Comparison of ENCODE assay signal across 23 cellular contexts in genomic region chr13:108618233-108618632, GRCh38. TPM values are rescaled to one million over a fixed set of nuclear protein-coding genes. Genes with fewer than 3 reads are reported as not detected.
DNase-seq lines count a peak whose midpoint lies in the region; FAIRE-seq and TF ChIP-seq lines count a peak whose summit lies in the region.
"Had no signal": no experiment of that assay in that cellular context is flagged by ENCODE, and none has a peak within 500 bp of the region (broad histone marks: within the 10 kb centered on the region; RNA-seq: fewer than 3 reads in every experiment).

No MANE protein-coding gene starts in this region.

- TF ChIP-seq CTCF in H1 (IDR thresholded peaks at IDR 0.05; ENCODE audit: control extremely low read depth in 1 of 3, insufficient read depth in 1 of 3, low read depth in 1 of 3, low read length in 3 of 3): no peak

- H3K4me3 ChIP-seq in H1 (ENCODE audit: extremely low read depth in 1 of 4, insufficient read depth in 2 of 4, low read depth in 3 of 4, low read length in 4 of 4) (no peak overlapping the region), neuronal stem cell (ENCODE audit: low read length in 2 of 2) (no peak overlapping the region)
- H3K4me3 ChIP-seq: A549, BLaER1, GM12878 had no signal

- H3K27me3 ChIP-seq in H1 (replicated peaks in 1 of 4; ENCODE audit: control insufficient read depth in 3 of 4, extremely low read depth in 1 of 4, insufficient read depth in 3 of 4, low read length in 3 of 4): peaks cover 0 to 2% (median 0%) of the 10 kb centered on the region in 4 experiments; a peak in 1 of 7 replicates
- H3K27me3 ChIP-seq in neuronal stem cell (ENCODE audit: control insufficient read depth in 3 of 3, insufficient read depth in 3 of 3, low read depth in 1 of 3, low read length in 3 of 3): no peaks in the 10 kb centered on the region
- H3K27me3 ChIP-seq: BLaER1 had no signal

- WGBS in H1 (ENCODE audit: extremely low coverage in 1 of 2, insufficient coverage in 1 of 2, insufficient read length in 1 of 2, insufficient replicate concordance in 2 of 2, low coverage in 1 of 2, low lambda C conversion rate in 2 of 2, missing lambda C conversion rate in 1 of 2), 2 experiments: 79% methylated on average over 1 of the region's 1 CpG; no CpG with 5 or more reads in 1 of the 2 experiments
- WGBS in neuronal stem cell (ENCODE audit: extremely low coverage in 2 of 2, insufficient read length in 2 of 2, insufficient replicate concordance in 1 of 2), 2 donors: no CpG with 5 or more reads among the region's 1 CpG

- no peaks in the 10 kb centered on the region for H3K9me3 ChIP-seq in H1 (ENCODE audit: insufficient read depth in 2 of 2, low read depth in 1 of 2, low read length in 1 of 2)
- H3K9me3 ChIP-seq in neuronal stem cell (replicated peaks in 1 of 2; ENCODE audit: control insufficient read depth in 2 of 2, insufficient read depth in 1 of 2, low read depth in 1 of 2, low read length in 2 of 2): no peaks in the 10 kb centered on the region
- H3K9me3 ChIP-seq: A549, BLaER1 had no signal

- POLR2A ChIA-PET in H1 (lab: Charles Lee; ENCODE audit: partially characterized antibody): no interaction called here

- no peaks in the 10 kb centered on the region for H4K20me1 ChIP-seq in H1 (replicated peaks in 1 of 2; ENCODE audit: control insufficient read depth in 1 of 2, insufficient read depth in 2 of 2, low read length in 2 of 2)
- H4K20me1 ChIP-seq: BLaER1 had no signal

- no peak for TF ChIP-seq POLR2A in H1 (IDR thresholded peaks at IDR 0.05; ENCODE audit: control extremely low read depth in 1 of 2, low read depth in 2 of 2, low read length in 2 of 2)

- H3K4ac ChIP-seq in H1 (replicated peaks; ENCODE audit: insufficient read length, low read depth, low read length): no peak overlapping the region
- H3K4ac ChIP-seq in neuronal stem cell (ENCODE audit: low read length): no peak overlapping the region

- H3K36me3 ChIP-seq in H1 (ENCODE audit: control insufficient read depth in 2 of 4, insufficient read depth in 4 of 4, low read length in 3 of 4): no peaks in the 10 kb centered on the region
- H3K36me3 ChIP-seq in neuronal stem cell (replicated peaks in 1 of 2; ENCODE audit: control insufficient read depth in 2 of 2, insufficient read depth in 2 of 2, low read length in 2 of 2): no peaks in the 10 kb centered on the region
- H3K36me3 ChIP-seq: BLaER1 had no signal

- no peak overlapping the region for H3K27ac ChIP-seq in H1 (ENCODE audit: low read depth, low read length)
- no peak overlapping the region for H3K27ac ChIP-seq in neuronal stem cell (replicated peaks; ENCODE audit: low read length)
- H3K27ac ChIP-seq: 22Rv1, A549, BLaER1 had no signal

- no peak overlapping the region for H2AFZ ChIP-seq in H1 (ENCODE audit: low read length)
- H2AFZ ChIP-seq in neuronal stem cell (ENCODE audit: low read length): peak overlapping the region; percentile 58

- no peak overlapping the region for H4K5ac ChIP-seq in H1 (ENCODE audit: insufficient read length, low read depth, low read length)

- no peak overlapping the region for H2AK5ac ChIP-seq in H1 (ENCODE audit: low read depth, low read length)
- no peak overlapping the region for H2AK5ac ChIP-seq in neuronal stem cell (ENCODE audit: low read depth, low read length)

- peaks cover 0 to 9% (median 3%) of the 10 kb centered on the region in 4 experiments; a peak in 2 of 7 replicates for H3K4me1 ChIP-seq in H1 (replicated peaks in 1 of 4; ENCODE audit: control insufficient read depth in 3 of 4, insufficient read depth in 4 of 4, low read length in 3 of 4)
- H3K4me1 ChIP-seq in neuronal stem cell (ENCODE audit: control insufficient read depth in 2 of 2, insufficient read depth in 1 of 2, low read depth in 1 of 2, low read length in 2 of 2): peaks cover 8 to 22% of the 10 kb centered on the region in 2 donors
- H3K4me1 ChIP-seq: A549, BLaER1 had no signal

- H3K79me1 ChIP-seq in H1 (ENCODE audit: low read depth, low read length) (no peaks in the 10 kb centered on the region), neuronal stem cell (ENCODE audit: low read depth, low read length) (no peaks in the 10 kb centered on the region)

- no peak for TF ChIP-seq RAD21 in H1 (IDR thresholded peaks at IDR 0.05 in 1 of 2, conservative IDR thresholded peaks at IDR 0.05 in 1 of 2; ENCODE audit: low read depth in 2 of 2, low read length in 2 of 2)

- no peak overlapping the region for H3K18ac ChIP-seq in H1 (ENCODE audit: extremely low read depth, low read length)
- no peak overlapping the region for H3K18ac ChIP-seq in neuronal stem cell (ENCODE audit: low read length)

- H3K9ac ChIP-seq in H1 (replicated peaks in 1 of 4; ENCODE audit: extremely low read depth in 1 of 4, low read depth in 3 of 4, low read length in 3 of 4) (no peak overlapping the region), neuronal stem cell (ENCODE audit: low read depth, low read length, poor library complexity) (no peak overlapping the region)
- H3K9ac ChIP-seq: BLaER1 had no signal

- DNase-seq in ELF-1 (ENCODE audit: low read depth, low spot score) (peak; percentile 3), NCI-H526 (lab: John Stamatoyannopoulos, UW) (peak; percentile 40 to 45), H1 (ENCODE audit: low read depth in 1 of 2, low spot score in 2 of 2) (no peak), neuronal stem cell (ENCODE audit: low spot score) (no peak), NCI-H1417 (lab: John Stamatoyannopoulos, UW) (no peak), hepatic stellate cell (ENCODE audit: low spot score) (no peak)
- DNase-seq in stimulated activated naive CD4-positive, alpha-beta T cell treated with Interleukin-2 at 50 U/mL for 16 hours (lab: John Stamatoyannopoulos, UW): no peak
- DNase-seq: Calu3; CD4-positive, alpha-beta memory T cell; DMS79 treated with DMSO at 0.1 percent for 48 hours; HFFc6; KBM-7 had no signal

- H3K79me2 ChIP-seq in H1 (ENCODE audit: control insufficient read depth in 1 of 2, insufficient read depth in 2 of 2, low read length in 2 of 2): no peaks in the 10 kb centered on the region

- TF ChIP-seq EP300 in H1 (IDR thresholded peaks at IDR 0.05; ENCODE audit: borderline replicate concordance in 1 of 2, low read depth in 2 of 2, low read length in 2 of 2): no peak

- H2BK5ac ChIP-seq in H1 (ENCODE audit: low read depth, low read length): no peak overlapping the region
- H2BK5ac ChIP-seq in neuronal stem cell (ENCODE audit: low read length): no peak overlapping the region

- H2BK15ac ChIP-seq in H1 (ENCODE audit: low read length): no peak overlapping the region
- no peak overlapping the region for H2BK15ac ChIP-seq in neuronal stem cell (ENCODE audit: low read length)

- CTCF ChIA-PET in H1 (lab: Charles Lee; ENCODE audit: partially characterized antibody): interaction anchor here (0.7 to 1.9 kb wide), 3 partner anchors 10 to 218 kb away, joined by 3 to 9 read pairs (median 4); no protein-coding TSS in a partner anchor

- H3K23me2 ChIP-seq in H1 (ENCODE audit: low read depth, low read length): no peaks in the 10 kb centered on the region

- no peak overlapping the region for H4K8ac ChIP-seq in H1 (ENCODE audit: extremely low read depth, insufficient read depth, low read length)
- H4K8ac ChIP-seq in neuronal stem cell (ENCODE audit: low read depth, low read length): no peak overlapping the region

- H3K4me2 ChIP-seq in H1 (ENCODE audit: insufficient read depth in 1 of 2, low read depth in 2 of 2, low read length in 2 of 2): no peak overlapping the region; a peak in 1 of 4 replicates
- H3K4me2 ChIP-seq in neuronal stem cell (ENCODE audit: insufficient read depth, low read length, poor library complexity, severe bottlenecking): no peak overlapping the region
- H3K4me2 ChIP-seq: A549, BLaER1 had no signal

- H4K91ac ChIP-seq in H1 (replicated peaks; ENCODE audit: insufficient read length, low read length): no peak overlapping the region
- H4K91ac ChIP-seq in neuronal stem cell (ENCODE audit: low read depth, low read length, poor library complexity): no peak overlapping the region

- no peak overlapping the region for H3K14ac ChIP-seq in H1 (ENCODE audit: insufficient read length)
- no peak overlapping the region for H3K14ac ChIP-seq in neuronal stem cell (ENCODE audit: low read length)

- no peak overlapping the region for H3K23ac ChIP-seq in H1 (ENCODE audit: insufficient read length)
- no peak overlapping the region for H3K23ac ChIP-seq in neuronal stem cell (ENCODE audit: low read depth, low read length, poor library complexity)

- H2BK20ac ChIP-seq in H1 (ENCODE audit: low read length): no peak overlapping the region

- H2BK12ac ChIP-seq in H1 (ENCODE audit: low read depth, low read length) (no peak overlapping the region), neuronal stem cell (ENCODE audit: low read length) (no peak overlapping the region)

- H3K56ac ChIP-seq in H1 (replicated peaks; ENCODE audit: insufficient read length, low read depth, low read length): no peak overlapping the region

- FAIRE-seq in H1 (lab: Jason Lieb, UNC): no peak
- FAIRE-seq: A549, GM12878, GM19239, H54, HepG2, HTR-8/SVneo had no signal

- H2BK120ac ChIP-seq in H1 (replicated peaks; ENCODE audit: low read depth, low read length): no peak overlapping the region
- H2BK120ac ChIP-seq in neuronal stem cell (ENCODE audit: low read depth, low read length): no peak overlapping the region

TF ChIP-seq in H1, 55 proteins besides CTCF, POLR2A, EP300 and RAD21:
- TF ChIP-seq CEBPB (IDR thresholded peaks at IDR 0.05; ENCODE audit: low read depth, low read length) (no peak), GTF2F1 (IDR thresholded peaks at IDR 0.05; ENCODE audit: borderline replicate concordance, low read depth, low read length) (no peak), TCF12 (IDR thresholded peaks at IDR 0.05; ENCODE audit: low read depth, low read length) (0 out of 2 replicates have a peak, but pooled peaks have one; percentile 58), KDM1A (IDR thresholded peaks at IDR 0.05; ENCODE audit: borderline replicate concordance, low read length) (no peak), SP2 (IDR thresholded peaks at IDR 0.05; ENCODE audit: low read length) (no peak), YY1 (IDR thresholded peaks at IDR 0.05; ENCODE audit: low read depth, low read length) (peak; percentile 52; the same call in 1 of the 2 replicates), RFX5 (IDR thresholded peaks at IDR 0.05; ENCODE audit: borderline replicate concordance, low read depth, low read length) (no peak), GABPA (IDR thresholded peaks at IDR 0.05; ENCODE audit: borderline replicate concordance, insufficient read depth, low read length) (no peak)

RNA-seq across cellular contexts. Expression of gene MYO16, which starts 11.2 kb away (rescaled TPM):
- 0.10 and 0.22 TPM in 2 replicates for total RNA-seq in H1 (2021; fragmentation: NEBNext Ultra II Directional; extraction: Animal tissue kit (Norgen Biotek cat#: 25700))
- polyA plus RNA-seq in H1 (2011; rRNA removed): 0.02 TPM in 2 replicates
- not detected for polyA plus RNA-seq in H1 (2011; cell fraction: cytosol; rRNA removed)
- polyA plus RNA-seq in H1 (2011; cell fraction: nucleus; rRNA removed): 0.27 TPM
- polyA plus RNA-seq in H1 (2012, experiment 1 of 2): not detected in 4 replicates
- polyA plus RNA-seq in H1 (2012, experiment 2 of 2): not detected
- polyA plus RNA-seq in H1 (2013, experiment 1 of 2): 0.04 TPM
- polyA plus RNA-seq in H1 (2013, experiment 2 of 2): 0.02 TPM
- polyA minus RNA-seq in H1 (2011; rRNA and poly(A)+ RNA removed): 0.12 TPM in 1 of 2 replicates, not detected in the other
- polyA minus RNA-seq in H1 (2011; cell fraction: cytosol; rRNA and poly(A)+ RNA removed): not detected
- polyA minus RNA-seq in H1 (2011; cell fraction: nucleus; rRNA and poly(A)+ RNA removed): 0.40 TPM
- 0.61 TPM for polyA plus RNA-seq in neuronal stem cell (2013, experiment 1 of 2)
- 0.61 TPM for polyA plus RNA-seq in neuronal stem cell (2013, experiment 2 of 2)
- total RNA-seq: G401, HepG2, HFFc6 had no signal
- polyA plus RNA-seq: CD14-positive monocyte, HepG2, IgD-negative memory B cell had no signal

Comparison
In these comparisons a context has a peak if more than half of its experiments do, and no peak if none do; other contexts are left out.
1. DNase-seq: peak in ELF-1 (single experiment) and NCI-H526 (2 of 2); none in H1 (0 of 2), neuronal stem cell (single experiment), NCI-H1417 (0 of 3), stimulated activated naive CD4-positive, alpha-beta T cell treated with Interleukin-2 at 50 U/mL for 16 hours (single experiment) and hepatic stellate cell (single experiment).